1 cellular context compared by ENCODE assay signal in the genomic region with DNA sequence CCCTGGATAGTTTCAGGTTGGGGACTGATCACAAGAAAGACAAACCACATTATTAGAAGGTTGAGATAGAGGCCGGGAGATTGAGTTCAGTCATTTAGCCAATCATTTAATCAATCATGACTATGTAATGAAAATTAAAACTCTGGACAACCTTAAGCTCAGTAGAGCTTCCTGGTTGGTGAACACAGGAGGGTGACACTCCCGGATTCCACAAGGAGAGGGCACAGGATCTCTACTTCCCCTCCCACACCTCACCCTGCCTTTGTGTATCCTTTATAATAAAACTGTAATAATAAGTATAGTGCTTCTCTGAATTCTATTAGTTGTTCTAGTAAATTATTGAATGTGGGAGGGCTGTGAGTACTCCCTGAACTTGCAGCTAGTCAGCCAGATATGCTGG.
TF ChIP-seq lines count a peak whose summit lies in the region.

No MANE protein-coding gene starts in this region.

TF ChIP-seq in HCT116, 20 proteins besides CTCF, POLR2A, EP300 and RAD21:
- no peak for TF ChIP-seq SRF (IDR thresholded peaks at IDR 0.05; ENCODE audit: low read depth)
- TF ChIP-seq FOSL1 (IDR thresholded peaks at IDR 0.05; ENCODE audit: low read depth) = no peak
- no peak for TF ChIP-seq YY1 (IDR thresholded peaks at IDR 0.05; ENCODE audit: extremely low read depth, insufficient replicate concordance, low read depth, low read length)
- TF ChIP-seq POLR2AphosphoS5 (IDR thresholded peaks at IDR 0.05; ENCODE audit: low read depth, low read length) = no peak
- TF ChIP-seq TCF7L2 (IDR thresholded peaks at IDR 0.05; ENCODE audit: borderline replicate concordance, extremely low read depth, insufficient read depth, insufficient read length) = no peak
- TF ChIP-seq, protein P1, sequence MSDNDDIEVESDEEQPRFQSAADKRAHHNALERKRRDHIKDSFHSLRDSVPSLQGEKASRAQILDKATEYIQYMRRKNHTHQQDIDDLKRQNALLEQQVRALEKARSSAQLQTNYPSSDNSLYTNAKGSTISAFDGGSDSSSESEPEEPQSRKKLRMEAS (IDR thresholded peaks at IDR 0.05) = no peak
- no peak for TF ChIP-seq JUND (IDR thresholded peaks at IDR 0.05)
- no peak for TF ChIP-seq EGR1 (IDR thresholded peaks at IDR 0.05; ENCODE audit: low read depth)
- TF ChIP-seq SP1 (IDR thresholded peaks at IDR 0.05; ENCODE audit: low read depth) = no peak
- no peak for TF ChIP-seq CEBPB (IDR thresholded peaks at IDR 0.05; ENCODE audit: low read depth)
- no peak for TF ChIP-seq SIN3A (IDR thresholded peaks at IDR 0.05; ENCODE audit: low read depth)
- TF ChIP-seq EZH2 (IDR thresholded peaks at IDR 0.05) = no peak
- TF ChIP-seq ZNF274 (IDR thresholded peaks at IDR 0.05; ENCODE audit: low read depth, low read length) = no peak
- no peak for TF ChIP-seq ZBTB33 (IDR thresholded peaks at IDR 0.05; ENCODE audit: extremely low read depth, insufficient replicate concordance, low read length)
- TF ChIP-seq, protein P2, sequence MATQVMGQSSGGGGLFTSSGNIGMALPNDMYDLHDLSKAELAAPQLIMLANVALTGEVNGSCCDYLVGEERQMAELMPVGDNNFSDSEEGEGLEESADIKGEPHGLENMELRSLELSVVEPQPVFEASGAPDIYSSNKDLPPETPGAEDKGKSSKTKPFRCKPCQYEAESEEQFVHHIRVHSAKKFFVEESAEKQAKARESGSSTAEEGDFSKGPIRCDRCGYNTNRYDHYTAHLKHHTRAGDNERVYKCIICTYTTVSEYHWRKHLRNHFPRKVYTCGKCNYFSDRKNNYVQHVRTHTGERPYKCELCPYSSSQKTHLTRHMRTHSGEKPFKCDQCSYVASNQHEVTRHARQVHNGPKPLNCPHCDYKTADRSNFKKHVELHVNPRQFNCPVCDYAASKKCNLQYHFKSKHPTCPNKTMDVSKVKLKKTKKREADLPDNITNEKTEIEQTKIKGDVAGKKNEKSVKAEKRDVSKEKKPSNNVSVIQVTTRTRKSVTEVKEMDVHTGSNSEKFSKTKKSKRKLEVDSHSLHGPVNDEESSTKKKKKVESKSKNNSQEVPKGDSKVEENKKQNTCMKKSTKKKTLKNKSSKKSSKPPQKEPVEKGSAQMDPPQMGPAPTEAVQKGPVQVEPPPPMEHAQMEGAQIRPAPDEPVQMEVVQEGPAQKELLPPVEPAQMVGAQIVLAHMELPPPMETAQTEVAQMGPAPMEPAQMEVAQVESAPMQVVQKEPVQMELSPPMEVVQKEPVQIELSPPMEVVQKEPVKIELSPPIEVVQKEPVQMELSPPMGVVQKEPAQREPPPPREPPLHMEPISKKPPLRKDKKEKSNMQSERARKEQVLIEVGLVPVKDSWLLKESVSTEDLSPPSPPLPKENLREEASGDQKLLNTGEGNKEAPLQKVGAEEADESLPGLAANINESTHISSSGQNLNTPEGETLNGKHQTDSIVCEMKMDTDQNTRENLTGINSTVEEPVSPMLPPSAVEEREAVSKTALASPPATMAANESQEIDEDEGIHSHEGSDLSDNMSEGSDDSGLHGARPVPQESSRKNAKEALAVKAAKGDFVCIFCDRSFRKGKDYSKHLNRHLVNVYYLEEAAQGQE (IDR thresholded peaks at IDR 0.05; ENCODE audit: low read depth) = no peak
